Comparison of ENCODE assay signal across 32 cellular contexts in the genomic region with DNA sequence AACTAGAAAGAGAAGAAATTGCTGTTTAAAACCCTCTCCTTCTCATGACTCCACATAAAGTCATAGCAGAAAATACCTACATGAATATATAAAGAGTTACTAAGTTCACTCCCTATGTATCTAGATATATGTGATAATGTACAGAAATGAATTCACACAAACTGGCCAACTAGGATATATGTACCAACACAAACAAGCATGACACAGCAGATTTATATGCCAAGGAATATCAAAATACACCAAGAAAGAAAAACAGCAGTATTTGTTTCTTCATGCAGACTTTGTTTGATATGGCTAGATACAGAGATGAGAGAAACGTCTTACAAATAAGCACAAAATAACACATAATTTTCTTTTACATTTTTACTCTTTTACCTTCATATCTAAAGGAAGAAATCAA. TPM values are rescaled to one million over a fixed set of nuclear protein-coding genes. Genes with fewer than 3 reads are reported as not detected.
DNase-seq lines count a peak whose midpoint lies in the region; ATAC-seq, FAIRE-seq and TF ChIP-seq lines count a peak whose summit lies in the region.
"Had no signal": no experiment of that assay in that cellular context is flagged by ENCODE, and none has a peak within 500 bp of the region (broad histone marks: within the 10 kb centered on the region; RNA-seq: fewer than 3 reads in every experiment).

No MANE protein-coding gene starts in this region.

- TF ChIP-seq POLR2A in A549 (IDR thresholded peaks at IDR 0.05; ENCODE audit: low read length) (no peak), K562 (conservative IDR thresholded peaks at IDR 0.05) (no peak)

- no peak overlapping the region for H2AFZ ChIP-seq in K562 (ENCODE audit: low read depth, low read length)

- no TSS peak for BruUV-seq in K562 (replicated peaks; lab: Mats Ljungman, UMichigan)

- no peaks in the 10 kb centered on the region for H3K9me1 ChIP-seq in K562 (ENCODE audit: control insufficient read depth, insufficient read depth, low read length)

- no peak overlapping the region for H3K4me3 ChIP-seq in A549
- H3K4me3 ChIP-seq in K562: no peak overlapping the region
- H3K4me3 ChIP-seq: BLaER1, GM12878 had no signal

- no peaks in the 10 kb centered on the region for H3K79me2 ChIP-seq in K562 (ENCODE audit: control insufficient read depth, insufficient read depth, low read length)

- intact Hi-C loops in K562 (cut with micrococcal nuclease): loop anchor here (10.0 kb wide), 1 partner anchor 288 kb away; the partner anchor contains the start of gene OR51D1

- CTCF ChIA-PET in A549 (lab: Yijun Ruan, JAX) (no interaction called here), K562 (lab: Yijun Ruan, JAX; ENCODE audit: low intra/inter-chr PET ratio) (no interaction called here)

- H3K4me1 ChIP-seq in A549 (no peaks in the 10 kb centered on the region), K562 (replicated peaks in 1 of 2; ENCODE audit: control insufficient read depth in 2 of 2, insufficient read depth in 2 of 2, low read length in 2 of 2) (no peaks in the 10 kb centered on the region)
- H3K4me1 ChIP-seq: BE2C, BLaER1 had no signal

- DNase-seq in DMS53 (lab: John Stamatoyannopoulos, UW): peak; percentile 46
- DNase-seq in DMS53 treated with DMSO at 0.1 percent for 48 hours (lab: John Stamatoyannopoulos, UW; ENCODE audit: unreplicated experiment): no peak
- DNase-seq in A549 (ENCODE audit: low read depth in 1 of 2, low spot score in 1 of 2): no peak
- peak; percentile 3 for DNase-seq in NCI-H460 (ENCODE audit: extremely low read depth, low read depth)
- DNase-seq in K562 (ENCODE audit: extremely low read depth in 1 of 4, low spot score in 3 of 4): no peak
- no peak for DNase-seq in SKM-1 treated with dmso at 0.1 percent for 144 hours (lab: John Stamatoyannopoulos, UW; ENCODE audit: unreplicated experiment)
- no peak for DNase-seq in dermis blood vessel endothelial cell
- DNase-seq: ACHN; BE2C; C1 segment of cervical spinal cord; CD4-positive, alpha-beta memory T cell; CD4-positive, CD25-positive, alpha-beta regulatory T cell; CD8-positive, alpha-beta memory T cell; COR-L47; DMS 273 treated with DMSO at 0.1 percent for 48 hours; DMS153; DMS79; DND-41; EL; GDM1 had no signal

- no peak overlapping the region for H3K9ac ChIP-seq in K562 (ENCODE audit: insufficient read depth in 1 of 2, low read depth in 2 of 2, low read length in 2 of 2)
- H3K9ac ChIP-seq: BLaER1 had no signal

- POLR2A ChIA-PET in A549 (lab: Yijun Ruan, JAX) (no interaction called here), K562 (lab: Yijun Ruan, JAX) (no interaction called here)

- H3K4me2 ChIP-seq in A549 (no peak overlapping the region), K562 (ENCODE audit: insufficient read depth, low read length) (no peak overlapping the region)
- H3K4me2 ChIP-seq: BLaER1 had no signal

- ATAC-seq in A549 (no peak), K562 (no peak), GM21723 (IDR thresholded peaks at IDR 0.05; ENCODE audit: unreplicated experiment) (no peak)
- ATAC-seq: GM12878 had no signal

- H3K27me3 ChIP-seq in K562 (ENCODE audit: control insufficient read depth in 2 of 2, insufficient read depth in 2 of 2, low read length in 2 of 2): peaks cover 2 to 9% of the 10 kb centered on the region in 2 experiments; a peak in 4 of 5 replicates
- H3K27me3 ChIP-seq: BE2C, BLaER1 had no signal

- H3K27ac ChIP-seq in A549 (no peak overlapping the region), K562 (ENCODE audit: extremely low read depth, low read depth, low read length) (no peak overlapping the region)
- H3K27ac ChIP-seq: 22Rv1, BLaER1 had no signal

- no peak for TF ChIP-seq RAD21 in A549 (conservative IDR thresholded peaks at IDR 0.05 in 1 of 2, IDR thresholded peaks at IDR 0.05 in 1 of 2)
- TF ChIP-seq RAD21 in K562 (CRISPR knock-in tag; conservative IDR thresholded peaks at IDR 0.05 in 1 of 2, IDR thresholded peaks at IDR 0.05 in 1 of 2): no peak

- no peak for FAIRE-seq in A549 (lab: Jason Lieb, UNC)
- FAIRE-seq in K562 (lab: Jason Lieb, UNC): no peak
- FAIRE-seq: GM12878, GM12892, GM18507 had no signal

- in situ Hi-C loops in K562 (cut with MboI): no loop called here

- TF ChIP-seq EP300 in A549 (IDR thresholded peaks at IDR 0.05): no peak
- no peak for TF ChIP-seq EP300 in K562 (IDR thresholded peaks at IDR 0.05; ENCODE audit: low read length)

- no peaks in the 10 kb centered on the region for H3K9me3 ChIP-seq in A549
- H3K9me3 ChIP-seq in K562 (replicated peaks; ENCODE audit: control insufficient read depth, insufficient read depth, low read depth, low read length): no peaks in the 10 kb centered on the region
- H3K9me3 ChIP-seq: BE2C, BLaER1 had no signal

- no peaks in the 10 kb centered on the region for H4K20me1 ChIP-seq in K562 (replicated peaks; ENCODE audit: control insufficient read depth, insufficient read depth, low read length)
- H4K20me1 ChIP-seq: BLaER1 had no signal

- H3K36me3 ChIP-seq in K562 (ENCODE audit: control insufficient read depth, insufficient read depth, low read length): no peaks in the 10 kb centered on the region
- H3K36me3 ChIP-seq: BE2C, BLaER1 had no signal

- WGBS in A549 (ENCODE audit: missing lambda C conversion rate): 2% methylated on average over 1 of the region's 1 CpG
- WGBS in K562 (ENCODE audit: insufficient coverage, low coverage, missing lambda C conversion rate): 0% methylated on average over 1 of the region's 1 CpG

- no peak for TF ChIP-seq CTCF in A549 (IDR thresholded peaks at IDR 0.05)
- no peak for TF ChIP-seq CTCF in K562 (IDR thresholded peaks at IDR 0.05 in 2 of 3, conservative IDR thresholded peaks at IDR 0.05 in 1 of 3; ENCODE audit: insufficient read depth in 2 of 3, low read depth in 1 of 3, low read length in 3 of 3)

RNA-seq across cellular contexts. Expression of gene OR51G1, which starts 1.8 kb away (rescaled TPM):
- not detected in 2 replicates for polyA plus RNA-seq in A549 (2011; rRNA removed)
- not detected in 2 replicates for polyA plus RNA-seq in A549 (2012; cell fraction: cytosol; rRNA removed)
- polyA plus RNA-seq in A549 (2012; cell fraction: nucleus; rRNA removed): not detected in 2 replicates
- not detected in 3 replicates for polyA plus RNA-seq in A549 (2017; fragmentation: RNase III; extraction: RNeasy Plus Mini Kit Qiagen cat#74134 plus additional on column Dnase treatment)
- polyA minus RNA-seq in A549 (2011; rRNA and poly(A)+ RNA removed): not detected in 2 replicates
- not detected in 2 replicates for total RNA-seq in NCI-H460 (2014; rRNA removed; shearing (Covaris generic))
- not detected in 2 replicates for polyA plus RNA-seq in NCI-H460 (2014; cell fraction: nucleus; rRNA removed)
- not detected in 2 replicates for total RNA-seq in K562 (2011; cell fraction: chromatin; rRNA removed; ENCODE audit: low replicate concordance)
- total RNA-seq in K562 (2011; cell fraction: nucleolus; rRNA removed): not detected in 2 replicates
- not detected in 2 replicates for total RNA-seq in K562 (2011; cell fraction: nucleoplasm; rRNA removed)
- not detected in 2 replicates for total RNA-seq in K562 (2014; rRNA removed)
- not detected in 2 replicates for total RNA-seq in K562 (2014; rRNA removed; fragmentation: Illumina TruSeq; extraction: Trizol)
- total RNA-seq in K562 (2015; rRNA removed; fragmentation: Illumina TruSeq; extraction: Trizol): not detected in 2 replicates
- not detected in 2 replicates for total RNA-seq in K562 (2021)
- not detected in 2 replicates for polyA plus RNA-seq in K562 (2011; rRNA removed)
- polyA plus RNA-seq in K562 (2011; cell fraction: cytosol; rRNA removed): not detected in 2 replicates
- not detected in 2 replicates for polyA plus RNA-seq in K562 (2011; cell fraction: nucleus; rRNA removed)
- polyA plus RNA-seq in K562 (2012): not detected in 2 replicates
- polyA plus RNA-seq in K562 (2014; fragmentation: Illumina TruSeq; extraction: Trizol): not detected in 2 replicates
- not detected for polyA plus RNA-seq in K562 (2014; fragmentation: Nextera tagmentation; extraction: Ambion mirVana)
- polyA plus RNA-seq in K562 (2014; rRNA removed): not detected in 2 replicates
- polyA minus RNA-seq in K562 (2011; rRNA and poly(A)+ RNA removed): not detected in 2 replicates
- polyA minus RNA-seq in K562 (2011; cell fraction: cytosol; rRNA and poly(A)+ RNA removed): not detected in 2 replicates
- polyA minus RNA-seq in K562 (2011; cell fraction: nucleus; rRNA and poly(A)+ RNA removed): not detected in 2 replicates
- total RNA-seq in dermis blood vessel endothelial cell: not detected in 2 replicates
- total RNA-seq: A172; A673; CD4-positive, alpha-beta memory T cell; CD4-positive, CD25-positive, alpha-beta regulatory T cell; CD8-positive, alpha-beta memory T cell; Daoy; G401; GM12878 had no signal
- polyA plus RNA-seq: AG04450; CD14-positive monocyte; CD4-positive, alpha-beta memory T cell; CD4-positive, CD25-positive, alpha-beta regulatory T cell; CD8-positive, alpha-beta memory T cell; GM12878 had no signal

RNA-seq across cellular contexts. Expression of gene OR51G2, which starts 3.2 kb away (rescaled TPM):
- polyA plus RNA-seq in A549 (2011; rRNA removed): not detected in 2 replicates
- not detected in 2 replicates for polyA plus RNA-seq in A549 (2012; cell fraction: cytosol; rRNA removed)
- polyA plus RNA-seq in A549 (2012; cell fraction: nucleus; rRNA removed): not detected in 2 replicates
- polyA plus RNA-seq in A549 (2017; fragmentation: RNase III; extraction: RNeasy Plus Mini Kit Qiagen cat#74134 plus additional on column Dnase treatment): not detected in 3 replicates
- polyA minus RNA-seq in A549 (2011; rRNA and poly(A)+ RNA removed): not detected in 2 replicates
- not detected in 2 replicates for total RNA-seq in NCI-H460 (2014; rRNA removed; shearing (Covaris generic))
- polyA plus RNA-seq in NCI-H460 (2014; cell fraction: nucleus; rRNA removed): not detected in 2 replicates
- total RNA-seq in K562 (2011; cell fraction: chromatin; rRNA removed; ENCODE audit: low replicate concordance): not detected in 2 replicates
- total RNA-seq in K562 (2011; cell fraction: nucleolus; rRNA removed): not detected in 2 replicates
- not detected in 2 replicates for total RNA-seq in K562 (2011; cell fraction: nucleoplasm; rRNA removed)
- not detected in 2 replicates for total RNA-seq in K562 (2014; rRNA removed)
- total RNA-seq in K562 (2014; rRNA removed; fragmentation: Illumina TruSeq; extraction: Trizol): not detected in 2 replicates
- total RNA-seq in K562 (2015; rRNA removed; fragmentation: Illumina TruSeq; extraction: Trizol): not detected in 2 replicates
- total RNA-seq in K562 (2021): not detected in 2 replicates
- not detected in 2 replicates for polyA plus RNA-seq in K562 (2011; rRNA removed)
- not detected in 2 replicates for polyA plus RNA-seq in K562 (2011; cell fraction: cytosol; rRNA removed)
- polyA plus RNA-seq in K562 (2011; cell fraction: nucleus; rRNA removed): not detected in 2 replicates
- polyA plus RNA-seq in K562 (2012): not detected in 2 replicates
- polyA plus RNA-seq in K562 (2014; fragmentation: Illumina TruSeq; extraction: Trizol): not detected in 2 replicates
- polyA plus RNA-seq in K562 (2014; fragmentation: Nextera tagmentation; extraction: Ambion mirVana): not detected
- polyA plus RNA-seq in K562 (2014; rRNA removed): not detected in 2 replicates
- not detected in 2 replicates for polyA minus RNA-seq in K562 (2011; rRNA and poly(A)+ RNA removed)
- polyA minus RNA-seq in K562 (2011; cell fraction: cytosol; rRNA and poly(A)+ RNA removed): not detected in 2 replicates
- not detected in 2 replicates for polyA minus RNA-seq in K562 (2011; cell fraction: nucleus; rRNA and poly(A)+ RNA removed)
- not detected in 2 replicates for total RNA-seq in dermis blood vessel endothelial cell
- total RNA-seq: A673; CD4-positive, alpha-beta memory T cell; CD4-positive, CD25-positive, alpha-beta regulatory T cell; CD8-positive, alpha-beta memory T cell; Daoy; G401; GM12878 had no signal
- polyA plus RNA-seq: AG04450; CD14-positive monocyte; CD4-positive, alpha-beta memory T cell; CD4-positive, CD25-positive, alpha-beta regulatory T cell; CD8-positive, alpha-beta memory T cell; GM12878 had no signal

RNA-seq across cellular contexts. Expression of gene OR51A7, which starts 18.7 kb away (rescaled TPM):
- not detected in 2 replicates for polyA plus RNA-seq in A549 (2011; rRNA removed)
- not detected in 2 replicates for polyA plus RNA-seq in A549 (2012; cell fraction: cytosol; rRNA removed)
- not detected in 2 replicates for polyA plus RNA-seq in A549 (2012; cell fraction: nucleus; rRNA removed)
- not detected in 3 replicates for polyA plus RNA-seq in A549 (2017; fragmentation: RNase III; extraction: RNeasy Plus Mini Kit Qiagen cat#74134 plus additional on column Dnase treatment)
- not detected in 2 replicates for polyA minus RNA-seq in A549 (2011; rRNA and poly(A)+ RNA removed)
- not detected in 2 replicates for total RNA-seq in NCI-H460 (2014; rRNA removed; shearing (Covaris generic))
- not detected in 2 replicates for polyA plus RNA-seq in NCI-H460 (2014; cell fraction: nucleus; rRNA removed)
- not detected in 2 replicates for total RNA-seq in K562 (2011; cell fraction: chromatin; rRNA removed; ENCODE audit: low replicate concordance)
- not detected in 2 replicates for total RNA-seq in K562 (2011; cell fraction: nucleolus; rRNA removed)
- not detected in 2 replicates for total RNA-seq in K562 (2011; cell fraction: nucleoplasm; rRNA removed)
- not detected in 2 replicates for total RNA-seq in K562 (2014; rRNA removed)
- total RNA-seq in K562 (2014; rRNA removed; fragmentation: Illumina TruSeq; extraction: Trizol): not detected in 2 replicates
- not detected in 2 replicates for total RNA-seq in K562 (2015; rRNA removed; fragmentation: Illumina TruSeq; extraction: Trizol)
- total RNA-seq in K562 (2021): not detected in 2 replicates
- not detected in 2 replicates for polyA plus RNA-seq in K562 (2011; rRNA removed)
- polyA plus RNA-seq in K562 (2011; cell fraction: cytosol; rRNA removed): not detected in 2 replicates
- polyA plus RNA-seq in K562 (2011; cell fraction: nucleus; rRNA removed): not detected in 2 replicates
- polyA plus RNA-seq in K562 (2012): not detected in 2 replicates
- polyA plus RNA-seq in K562 (2014; fragmentation: Illumina TruSeq; extraction: Trizol): not detected in 2 replicates
- polyA plus RNA-seq in K562 (2014; fragmentation: Nextera tagmentation; extraction: Ambion mirVana): not detected
- not detected in 2 replicates for polyA plus RNA-seq in K562 (2014; rRNA removed)
- polyA minus RNA-seq in K562 (2011; rRNA and poly(A)+ RNA removed): not detected in 2 replicates
- not detected in 2 replicates for polyA minus RNA-seq in K562 (2011; cell fraction: cytosol; rRNA and poly(A)+ RNA removed)
- not detected in 2 replicates for polyA minus RNA-seq in K562 (2011; cell fraction: nucleus; rRNA and poly(A)+ RNA removed)
- total RNA-seq in dermis blood vessel endothelial cell: not detected in 2 replicates
- total RNA-seq: A172; A673; CD4-positive, alpha-beta memory T cell; CD4-positive, CD25-positive, alpha-beta regulatory T cell; CD8-positive, alpha-beta memory T cell; Daoy; G401; GM12878 had no signal
- polyA plus RNA-seq: AG04450; CD14-positive monocyte; CD4-positive, alpha-beta memory T cell; CD4-positive, CD25-positive, alpha-beta regulatory T cell; CD8-positive, alpha-beta memory T cell; GM12878 had no signal

RNA-seq across cellular contexts. Expression of gene OR51A4, which starts 25.1 kb away (rescaled TPM):
- polyA plus RNA-seq in A549 (2011; rRNA removed) (not detected in 2 replicates), A549 (2017; fragmentation: RNase III; extraction: RNeasy Plus Mini Kit Qiagen cat#74134 plus additional on column Dnase treatment) (not detected in 3 replicates), K562 (2011; rRNA removed) (not detected in 2 replicates), K562 (2014; fragmentation: Illumina TruSeq; extraction: Trizol) (not detected in 2 replicates), K562 (2014; fragmentation: Nextera tagmentation; extraction: Ambion mirVana) (not detected), K562 (2014; rRNA removed) (not detected in 2 replicates)
- polyA plus RNA-seq in A549 (2012; cell fraction: cytosol; rRNA removed): not detected in 2 replicates
- polyA plus RNA-seq in A549 (2012; cell fraction: nucleus; rRNA removed): not detected in 2 replicates
- not detected in 2 replicates for polyA minus RNA-seq in A549 (2011; rRNA and poly(A)+ RNA removed)
- total RNA-seq in NCI-H460 (2014; rRNA removed; shearing (Covaris generic)): not detected in 2 replicates
- polyA plus RNA-seq in NCI-H460 (2014; cell fraction: nucleus; rRNA removed): not detected in 2 replicates
- total RNA-seq in K562 (2011; cell fraction: chromatin; rRNA removed; ENCODE audit: low replicate concordance): not detected in 2 replicates
- total RNA-seq in K562 (2011; cell fraction: nucleolus; rRNA removed): not detected in 2 replicates
- not detected in 2 replicates for total RNA-seq in K562 (2011; cell fraction: nucleoplasm; rRNA removed)
- total RNA-seq in K562 (2014; rRNA removed) (not detected in 2 replicates), K562 (2014; rRNA removed; fragmentation: Illumina TruSeq; extraction: Trizol) (not detected in 2 replicates), K562 (2015; rRNA removed; fragmentation: Illumina TruSeq; extraction: Trizol) (not detected in 2 replicates), K562 (2021) (not detected in 2 replicates), dermis blood vessel endothelial cell (not detected in 2 replicates)
- polyA plus RNA-seq in K562 (2011; cell fraction: cytosol; rRNA removed): not detected in 2 replicates
- not detected in 2 replicates for polyA plus RNA-seq in K562 (2011; cell fraction: nucleus; rRNA removed)
- polyA plus RNA-seq in K562 (2012): not detected in 2 replicates
- not detected in 2 replicates for polyA minus RNA-seq in K562 (2011; rRNA and poly(A)+ RNA removed)
- polyA minus RNA-seq in K562 (2011; cell fraction: cytosol; rRNA and poly(A)+ RNA removed): not detected in 2 replicates
- polyA minus RNA-seq in K562 (2011; cell fraction: nucleus; rRNA and poly(A)+ RNA removed): not detected in 2 replicates
- total RNA-seq: A172; A673; CD4-positive, alpha-beta memory T cell; CD4-positive, CD25-positive, alpha-beta regulatory T cell; CD8-positive, alpha-beta memory T cell; Daoy; G401; GM12878 had no signal
- polyA plus RNA-seq: AG04450; CD14-positive monocyte; CD4-positive, alpha-beta memory T cell; CD4-positive, CD25-positive, alpha-beta regulatory T cell; CD8-positive, alpha-beta memory T cell; GM12878 had no signal

RNA-seq across cellular contexts. Expression of gene OR51A2, which starts 33.2 kb away (rescaled TPM):
- polyA plus RNA-seq in A549 (2011; rRNA removed): not detected in 2 replicates
- polyA plus RNA-seq in A549 (2012; cell fraction: cytosol; rRNA removed): not detected in 2 replicates
- polyA plus RNA-seq in A549 (2012; cell fraction: nucleus; rRNA removed): not detected in 2 replicates
- not detected in 3 replicates for polyA plus RNA-seq in A549 (2017; fragmentation: RNase III; extraction: RNeasy Plus Mini Kit Qiagen cat#74134 plus additional on column Dnase treatment)
- not detected in 2 replicates for polyA minus RNA-seq in A549 (2011; rRNA and poly(A)+ RNA removed)
- total RNA-seq in NCI-H460 (2014; rRNA removed; shearing (Covaris generic)): not detected in 2 replicates
- not detected in 2 replicates for polyA plus RNA-seq in NCI-H460 (2014; cell fraction: nucleus; rRNA removed)
- total RNA-seq in K562 (2011; cell fraction: chromatin; rRNA removed; ENCODE audit: low replicate concordance): not detected in 2 replicates
- not detected in 2 replicates for total RNA-seq in K562 (2011; cell fraction: nucleolus; rRNA removed)
- total RNA-seq in K562 (2011; cell fraction: nucleoplasm; rRNA removed): not detected in 2 replicates
- total RNA-seq in K562 (2014; rRNA removed): not detected in 2 replicates
- not detected in 2 replicates for total RNA-seq in K562 (2014; rRNA removed; fragmentation: Illumina TruSeq; extraction: Trizol)
- not detected in 2 replicates for total RNA-seq in K562 (2015; rRNA removed; fragmentation: Illumina TruSeq; extraction: Trizol)
- not detected in 2 replicates for total RNA-seq in K562 (2021)
- not detected in 2 replicates for polyA plus RNA-seq in K562 (2011; rRNA removed)
- not detected in 2 replicates for polyA plus RNA-seq in K562 (2011; cell fraction: cytosol; rRNA removed)
- not detected in 2 replicates for polyA plus RNA-seq in K562 (2011; cell fraction: nucleus; rRNA removed)
- polyA plus RNA-seq in K562 (2012): not detected in 2 replicates
- polyA plus RNA-seq in K562 (2014; fragmentation: Illumina TruSeq; extraction: Trizol): not detected in 2 replicates
- not detected for polyA plus RNA-seq in K562 (2014; fragmentation: Nextera tagmentation; extraction: Ambion mirVana)
- polyA plus RNA-seq in K562 (2014; rRNA removed): not detected in 2 replicates
- polyA minus RNA-seq in K562 (2011; rRNA and poly(A)+ RNA removed): not detected in 2 replicates
- polyA minus RNA-seq in K562 (2011; cell fraction: cytosol; rRNA and poly(A)+ RNA removed): not detected in 2 replicates
- not detected in 2 replicates for polyA minus RNA-seq in K562 (2011; cell fraction: nucleus; rRNA and poly(A)+ RNA removed)
- total RNA-seq in dermis blood vessel endothelial cell: not detected in 2 replicates
- total RNA-seq: A172; A673; CD4-positive, alpha-beta memory T cell; CD4-positive, CD25-positive, alpha-beta regulatory T cell; CD8-positive, alpha-beta memory T cell; Daoy; G401; GM12878 had no signal
- polyA plus RNA-seq: AG04450; CD14-positive monocyte; CD4-positive, alpha-beta memory T cell; CD4-positive, CD25-positive, alpha-beta regulatory T cell; CD8-positive, alpha-beta memory T cell; GM12878 had no signal

Comparison
In these comparisons a context has a peak if more than half of its experiments do, and no peak if none do; other contexts are left out.
1. DNase-seq: peak in DMS53 (single experiment) and NCI-H460 (single experiment); none in DMS53 treated with DMSO at 0.1 percent for 48 hours (single experiment), A549 (0 of 2), K562 (0 of 4), SKM-1 treated with dmso at 0.1 percent for 144 hours (single experiment) and dermis blood vessel endothelial cell (single experiment).